18 cellular contexts compared by ENCODE assay signal in the genomic region with DNA sequence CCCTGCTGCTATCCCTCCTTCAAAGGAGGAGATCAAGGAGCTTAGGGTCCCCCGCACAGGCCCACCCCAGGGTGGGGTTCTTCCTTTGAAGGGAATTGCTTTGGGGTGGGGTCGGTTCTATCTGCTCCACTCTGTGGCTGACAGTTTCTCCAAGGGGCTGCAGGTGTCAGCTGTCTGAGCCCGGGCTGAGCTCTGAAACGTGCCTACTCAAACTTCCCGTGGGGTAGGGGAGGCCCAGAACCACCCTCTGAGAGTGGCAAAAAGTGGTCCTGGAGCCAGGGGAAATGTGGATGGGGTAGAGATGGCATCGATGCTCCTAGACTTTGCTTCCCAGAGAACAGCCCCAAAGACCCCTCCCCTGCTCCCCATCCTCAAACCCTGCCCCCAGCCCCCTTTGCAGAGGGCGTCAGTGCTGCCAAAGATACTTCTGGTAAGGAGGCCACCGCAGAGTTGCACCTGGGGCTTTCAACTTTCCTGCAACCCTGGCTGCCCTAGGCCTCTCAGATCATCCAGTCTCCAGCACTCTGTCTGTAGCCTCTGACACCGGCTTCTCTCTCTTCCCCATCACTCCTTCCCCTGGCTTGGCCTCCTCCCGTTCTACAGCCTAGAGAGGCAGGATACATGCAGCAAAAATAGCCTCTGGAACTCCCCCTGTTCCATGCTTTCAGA. TPM values are rescaled to one million over a fixed set of nuclear protein-coding genes. Genes with fewer than 3 reads are reported as not detected.
DNase-seq lines count a peak whose midpoint lies in the region; ATAC-seq and TF ChIP-seq lines count a peak whose summit lies in the region.
"Had no signal": no experiment of that assay in that cellular context is flagged by ENCODE, and none has a peak within 500 bp of the region (broad histone marks: within the 10 kb centered on the region; RNA-seq: fewer than 3 reads in every experiment).

No MANE protein-coding gene starts in this region.

- no peak for TF ChIP-seq POLR2A in uterus (IDR thresholded peaks at IDR 0.05)

- H3K36me3 Mint-ChIP-seq in activated naive CD4-positive, alpha-beta T cell treated with anti-CD3 and anti-CD28 coated beads for 36 hours (ENCODE audit: low read depth) = peaks cover 2% of the 10 kb centered on the region
- H3K36me3 Mint-ChIP-seq in activated naive CD4-positive, alpha-beta T cell treated with anti-CD3 and anti-CD28 coated beads, Interleukin-2, amount 10 ng/mL, durations not matched to agents 7 days and 5 days = no peaks in the 10 kb centered on the region
- peaks cover 8% of the 10 kb centered on the region for H3K36me3 Mint-ChIP-seq in activated T-helper 2 cell treated with anti-CD3 and anti-CD28 coated beads, Interferon-gamma antibody, Interleukin-2, Interleukin-4, amounts not matched to agents 10 μg/mL and 5 μg/mL and 100 μg/mL, durations not matched to agents 14 hours and 24 hours and 36 hours (ENCODE audit: low read depth)
- peaks cover 20% of the 10 kb centered on the region for H3K36me3 Mint-ChIP-seq in stimulated activated effector memory CD8-positive, alpha-beta T cell treated with anti-CD3 and anti-CD28 coated beads, Interleukin-12 subunit alpha, Interleukin-12 subunit beta, amount 100 ng/mL, for 72 hours

- H3K4me3 Mint-ChIP-seq in activated naive CD4-positive, alpha-beta T cell treated with anti-CD3 and anti-CD28 coated beads for 36 hours = no peak overlapping the region
- H3K4me3 Mint-ChIP-seq in activated naive CD4-positive, alpha-beta T cell treated with anti-CD3 and anti-CD28 coated beads, Interleukin-2, amount 10 ng/mL, durations not matched to agents 7 days and 5 days = no peak overlapping the region
- H3K4me3 Mint-ChIP-seq in activated T-helper 2 cell treated with anti-CD3 and anti-CD28 coated beads, Interferon-gamma antibody, Interleukin-2, Interleukin-4, amounts not matched to agents 10 μg/mL and 5 μg/mL and 100 μg/mL, durations not matched to agents 14 hours and 24 hours and 36 hours (ENCODE audit: low read depth) = peak overlapping the region; percentile 22
- H3K4me3 Mint-ChIP-seq in stimulated activated effector memory CD8-positive, alpha-beta T cell treated with anti-CD3 and anti-CD28 coated beads, Interleukin-12 subunit alpha, Interleukin-12 subunit beta, amount 100 ng/mL, for 72 hours = peak overlapping the region; percentile 14

- CTCF ChIA-PET in activated naive CD4-positive, alpha-beta T cell treated with anti-CD3 and anti-CD28 coated beads for 36 hours (lab: Charles Lee) = interaction anchor here (0.5 to 9.7 kb wide), 11 partner anchors 9 to 170 kb away, joined by 3 to 118 read pairs (median 6); partner anchors contain the start of genes MLF2 and SPSB2
- CTCF ChIA-PET in activated naive CD4-positive, alpha-beta T cell treated with anti-CD3 and anti-CD28 coated beads, Interleukin-2, amount 10 ng/mL, durations not matched to agents 7 days and 5 days (lab: Charles Lee) = interaction anchor here (0.8 to 9.6 kb wide), 11 partner anchors 8 to 163 kb away, joined by 3 to 63 read pairs (median 4); partner anchors contain the start of genes MLF2 and PTMS

- peak overlapping the region; percentile 29 for H3K4me3 ChIP-seq in Jurkat, Clone E6-1 (ENCODE audit: low read length)
- H3K4me3 ChIP-seq in uterus = no peak overlapping the region
- H3K4me3 ChIP-seq: breast epithelium, upper lobe of right lung had no signal

- no peak for TF ChIP-seq CTCF in uterus (IDR thresholded peaks at IDR 0.05)

- H3K27ac ChIP-seq in uterus = no peak overlapping the region
- H3K27ac ChIP-seq: breast epithelium, C4-2B, upper lobe of right lung, WERI-Rb-1 had no signal

- peaks cover 86% of the 10 kb centered on the region for H3K4me1 Mint-ChIP-seq in activated naive CD4-positive, alpha-beta T cell treated with anti-CD3 and anti-CD28 coated beads for 36 hours (ENCODE audit: low read depth)
- H3K4me1 Mint-ChIP-seq in activated naive CD4-positive, alpha-beta T cell treated with anti-CD3 and anti-CD28 coated beads, Interleukin-2, amount 10 ng/mL, durations not matched to agents 7 days and 5 days = peaks cover 79% of the 10 kb centered on the region
- H3K4me1 Mint-ChIP-seq in activated T-helper 2 cell treated with anti-CD3 and anti-CD28 coated beads, Interferon-gamma antibody, Interleukin-2, Interleukin-4, amounts not matched to agents 10 μg/mL and 5 μg/mL and 100 μg/mL, durations not matched to agents 14 hours and 24 hours and 36 hours (ENCODE audit: low read depth) = peaks cover 71% of the 10 kb centered on the region
- H3K4me1 Mint-ChIP-seq in stimulated activated effector memory CD8-positive, alpha-beta T cell treated with anti-CD3 and anti-CD28 coated beads, Interleukin-12 subunit alpha, Interleukin-12 subunit beta, amount 100 ng/mL, for 72 hours = peaks cover 55% of the 10 kb centered on the region

- ATAC-seq in stimulated activated effector memory CD8-positive, alpha-beta T cell treated with anti-CD3 and anti-CD28 coated beads, Interleukin-12 subunit alpha, Interleukin-12 subunit beta, amount 100 ng/mL, for 72 hours = no peak
- no peak for ATAC-seq in HG03095 (IDR thresholded peaks at IDR 0.05; ENCODE audit: unreplicated experiment)
- ATAC-seq: upper lobe of right lung had no signal

- H3K36me3 ChIP-seq in uterus = no peaks in the 10 kb centered on the region
- H3K36me3 ChIP-seq: breast epithelium, upper lobe of right lung had no signal

- H3K27ac Mint-ChIP-seq in activated naive CD4-positive, alpha-beta T cell treated with anti-CD3 and anti-CD28 coated beads for 36 hours = peak overlapping the region; percentile 54
- H3K27ac Mint-ChIP-seq in activated naive CD4-positive, alpha-beta T cell treated with anti-CD3 and anti-CD28 coated beads, Interleukin-2, amount 10 ng/mL, durations not matched to agents 7 days and 5 days = no peak overlapping the region
- H3K27ac Mint-ChIP-seq in activated T-helper 2 cell treated with anti-CD3 and anti-CD28 coated beads, Interferon-gamma antibody, Interleukin-2, Interleukin-4, amounts not matched to agents 10 μg/mL and 5 μg/mL and 100 μg/mL, durations not matched to agents 14 hours and 24 hours and 36 hours = peak overlapping the region; percentile 34
- H3K27ac Mint-ChIP-seq in stimulated activated effector memory CD8-positive, alpha-beta T cell treated with anti-CD3 and anti-CD28 coated beads, Interleukin-12 subunit alpha, Interleukin-12 subunit beta, amount 100 ng/mL, for 72 hours = peak overlapping the region; percentile 27

- peak; percentile 52 for DNase-seq in activated naive CD4-positive, alpha-beta T cell treated with anti-CD3 and anti-CD28 coated beads for 36 hours
- DNase-seq in activated naive CD4-positive, alpha-beta T cell treated with anti-CD3 and anti-CD28 coated beads, Interleukin-2, amount 10 ng/mL, durations not matched to agents 7 days and 5 days = no peak
- peak; percentile 86 for DNase-seq in Jurkat, Clone E6-1 (ENCODE audit: low read depth, low spot score)
- no peak for DNase-seq in activated T-helper 2 cell treated with anti-CD3 and anti-CD28 coated beads, Interferon-gamma antibody, Interleukin-2, Interleukin-4, amounts not matched to agents 10 μg/mL and 5 μg/mL and 100 μg/mL, durations not matched to agents 14 hours and 24 hours and 36 hours (ENCODE audit: low spot score)
- no peak for DNase-seq in stimulated activated effector memory CD8-positive, alpha-beta T cell treated with anti-CD3 and anti-CD28 coated beads, Interleukin-12 subunit alpha, Interleukin-12 subunit beta, amount 100 ng/mL, for 72 hours (ENCODE audit: low spot score in 2 of 2)
- DNase-seq in uterus = no peak
- DNase-seq: cortex of kidney; NCI-H146; NCI-H524; retina; stimulated activated CD4-positive, alpha-beta T cell treated with anti-CD3 and anti-CD28 coated beads, Interleukin-12 subunit alpha, Interleukin-12 subunit beta, amount 100 ng/mL, for 4 hours; upper lobe of right lung; WERI-Rb-1 had no signal

- H3K9me3 ChIP-seq in uterus = no peaks in the 10 kb centered on the region
- H3K9me3 ChIP-seq: breast epithelium, upper lobe of right lung had no signal

- H3K9me3 Mint-ChIP-seq in activated naive CD4-positive, alpha-beta T cell treated with anti-CD3 and anti-CD28 coated beads for 36 hours = no peaks in the 10 kb centered on the region
- no peaks in the 10 kb centered on the region for H3K9me3 Mint-ChIP-seq in activated naive CD4-positive, alpha-beta T cell treated with anti-CD3 and anti-CD28 coated beads, Interleukin-2, amount 10 ng/mL, durations not matched to agents 7 days and 5 days
- H3K9me3 Mint-ChIP-seq in activated T-helper 2 cell treated with anti-CD3 and anti-CD28 coated beads, Interferon-gamma antibody, Interleukin-2, Interleukin-4, amounts not matched to agents 10 μg/mL and 5 μg/mL and 100 μg/mL, durations not matched to agents 14 hours and 24 hours and 36 hours = no peaks in the 10 kb centered on the region
- no peaks in the 10 kb centered on the region for H3K9me3 Mint-ChIP-seq in stimulated activated effector memory CD8-positive, alpha-beta T cell treated with anti-CD3 and anti-CD28 coated beads, Interleukin-12 subunit alpha, Interleukin-12 subunit beta, amount 100 ng/mL, for 72 hours

- no peaks in the 10 kb centered on the region for H3K27me3 Mint-ChIP-seq in activated naive CD4-positive, alpha-beta T cell treated with anti-CD3 and anti-CD28 coated beads for 36 hours (ENCODE audit: low read depth)
- H3K27me3 Mint-ChIP-seq in activated naive CD4-positive, alpha-beta T cell treated with anti-CD3 and anti-CD28 coated beads, Interleukin-2, amount 10 ng/mL, durations not matched to agents 7 days and 5 days = peaks cover 10% of the 10 kb centered on the region
- no peaks in the 10 kb centered on the region for H3K27me3 Mint-ChIP-seq in activated T-helper 2 cell treated with anti-CD3 and anti-CD28 coated beads, Interferon-gamma antibody, Interleukin-2, Interleukin-4, amounts not matched to agents 10 μg/mL and 5 μg/mL and 100 μg/mL, durations not matched to agents 14 hours and 24 hours and 36 hours (ENCODE audit: low read depth)

- H3K4me1 ChIP-seq in uterus = no peaks in the 10 kb centered on the region
- H3K4me1 ChIP-seq: breast epithelium had no signal

- intact Hi-C loops in activated naive CD4-positive, alpha-beta T cell treated with anti-CD3 and anti-CD28 coated beads for 36 hours (cut with micrococcal nuclease) = no loop called here
- intact Hi-C loops in activated T-helper 2 cell treated with anti-CD3 and anti-CD28 coated beads, Interferon-gamma antibody, Interleukin-2, Interleukin-4, amounts not matched to agents 10 μg/mL and 5 μg/mL and 100 μg/mL, durations not matched to agents 14 hours and 24 hours and 36 hours (cut with micrococcal nuclease) = loop anchor here (5.0 kb wide), 1 partner anchor 176 kb away; the partner anchor contains the start of gene CHD4
- intact Hi-C loops in uterus (cut with DNase I; ENCODE audit: low total_unique reads) = no loop called here

- H3K27me3 ChIP-seq in uterus = no peaks in the 10 kb centered on the region
- H3K27me3 ChIP-seq: breast epithelium, upper lobe of right lung had no signal

RNA-seq across cellular contexts. Expression of gene CD4, which starts 6.3 kb away (rescaled TPM):
- 100 to 1,000 TPM; 155 to 161 TPM for total RNA-seq in activated naive CD4-positive, alpha-beta T cell treated with anti-CD3 and anti-CD28 coated beads for 36 hours
- not detected for polyA plus RNA-seq in Jurkat, Clone E6-1 (2012; ENCODE audit: insufficient read depth, insufficient read length)
- 354 and 368 TPM in 2 replicates for total RNA-seq in activated T-helper 2 cell treated with anti-CD3 and anti-CD28 coated beads, Interferon-gamma antibody, Interleukin-2, Interleukin-4, amounts not matched to agents 10 μg/mL and 5 μg/mL and 100 μg/mL, durations not matched to agents 14 hours and 24 hours and 36 hours
- total RNA-seq in uterus = 10 to 100 TPM in 2 of 4 donors, 1 to 10 TPM in 2; 1.0 to 24.3 (median 10.4) TPM
- total RNA-seq: lung microvascular endothelial cell had no signal

RNA-seq across cellular contexts. Expression of gene LAG3, which starts 10.7 kb away (rescaled TPM):
- total RNA-seq in activated naive CD4-positive, alpha-beta T cell treated with anti-CD3 and anti-CD28 coated beads for 36 hours = 10 to 100 TPM; 22.8 to 25.1 TPM
- 1.5 TPM for polyA plus RNA-seq in Jurkat, Clone E6-1 (2012; ENCODE audit: insufficient read depth, insufficient read length)
- total RNA-seq in activated T-helper 2 cell treated with anti-CD3 and anti-CD28 coated beads, Interferon-gamma antibody, Interleukin-2, Interleukin-4, amounts not matched to agents 10 μg/mL and 5 μg/mL and 100 μg/mL, durations not matched to agents 14 hours and 24 hours and 36 hours = 215 and 223 TPM in 2 replicates
- 10 to 100 TPM in 1 of 4 donors, 1 to 10 TPM in 2, under 1 TPM in 1; 0.41 to 14.6 (median 4.0) TPM for total RNA-seq in uterus
- total RNA-seq: SK-MEL-5 had no signal

RNA-seq across cellular contexts. Expression of gene PTMS, which starts 16.9 kb away (rescaled TPM):
- 10 to 100 TPM; 35.1 to 44.2 TPM for total RNA-seq in activated naive CD4-positive, alpha-beta T cell treated with anti-CD3 and anti-CD28 coated beads for 36 hours
- 82.4 TPM for polyA plus RNA-seq in Jurkat, Clone E6-1 (2012; ENCODE audit: insufficient read depth, insufficient read length)
- total RNA-seq in activated T-helper 2 cell treated with anti-CD3 and anti-CD28 coated beads, Interferon-gamma antibody, Interleukin-2, Interleukin-4, amounts not matched to agents 10 μg/mL and 5 μg/mL and 100 μg/mL, durations not matched to agents 14 hours and 24 hours and 36 hours = 235 and 262 TPM in 2 replicates
- 100 to 1,000 TPM; 105 to 853 (median 140) TPM for total RNA-seq in uterus

RNA-seq across cellular contexts. Expression of gene MLF2, which starts 30.1 kb away (rescaled TPM):
- total RNA-seq in activated naive CD4-positive, alpha-beta T cell treated with anti-CD3 and anti-CD28 coated beads for 36 hours = 100 to 1,000 TPM; 140 to 143 TPM
- polyA plus RNA-seq in Jurkat, Clone E6-1 (2012; ENCODE audit: insufficient read depth, insufficient read length) = 174 TPM
- 162 and 172 TPM in 2 replicates for total RNA-seq in activated T-helper 2 cell treated with anti-CD3 and anti-CD28 coated beads, Interferon-gamma antibody, Interleukin-2, Interleukin-4, amounts not matched to agents 10 μg/mL and 5 μg/mL and 100 μg/mL, durations not matched to agents 14 hours and 24 hours and 36 hours
- 100 to 1,000 TPM; 124 to 408 (median 147) TPM for total RNA-seq in uterus

RNA-seq across cellular contexts. Expression of gene GPR162, which starts 38.6 kb away (rescaled TPM):
- total RNA-seq in activated naive CD4-positive, alpha-beta T cell treated with anti-CD3 and anti-CD28 coated beads for 36 hours = under 1 TPM in 1 of 2 experiments, not detected in 1; 0.24 TPM
- polyA plus RNA-seq in Jurkat, Clone E6-1 (2012; ENCODE audit: insufficient read depth, insufficient read length) = 3.3 TPM
- total RNA-seq in activated T-helper 2 cell treated with anti-CD3 and anti-CD28 coated beads, Interferon-gamma antibody, Interleukin-2, Interleukin-4, amounts not matched to agents 10 μg/mL and 5 μg/mL and 100 μg/mL, durations not matched to agents 14 hours and 24 hours and 36 hours = 0.11 and 0.30 TPM in 2 replicates
- 10 to 100 TPM in 1 of 4 donors, 1 to 10 TPM in 2, under 1 TPM in 1; 0.29 to 23.1 (median 3.4) TPM for total RNA-seq in uterus

Comparison
In these comparisons a context has a peak if more than half of its experiments do, and no peak if none do; other contexts are left out.
1. DNase-seq: peak in activated naive CD4-positive, alpha-beta T cell treated with anti-CD3 and anti-CD28 coated beads for 36 hours (single experiment) and Jurkat, Clone E6-1 (single experiment); none in activated naive CD4-positive, alpha-beta T cell treated with anti-CD3 and anti-CD28 coated beads, Interleukin-2, amount 10 ng/mL, durations not matched to agents 7 days and 5 days (single experiment), activated T-helper 2 cell treated with anti-CD3 and anti-CD28 coated beads, Interferon-gamma antibody, Interleukin-2, Interleukin-4, amounts not matched to agents 10 μg/mL and 5 μg/mL and 100 μg/mL, durations not matched to agents 14 hours and 24 hours and 36 hours (single experiment), stimulated activated effector memory CD8-positive, alpha-beta T cell treated with anti-CD3 and anti-CD28 coated beads, Interleukin-12 subunit alpha, Interleukin-12 subunit beta, amount 100 ng/mL, for 72 hours (0 of 2) and uterus (0 of 2).
2. H3K4me3 Mint-ChIP-seq: peak in activated T-helper 2 cell treated with anti-CD3 and anti-CD28 coated beads, Interferon-gamma antibody, Interleukin-2, Interleukin-4, amounts not matched to agents 10 μg/mL and 5 μg/mL and 100 μg/mL, durations not matched to agents 14 hours and 24 hours and 36 hours (single experiment) and stimulated activated effector memory CD8-positive, alpha-beta T cell treated with anti-CD3 and anti-CD28 coated beads, Interleukin-12 subunit alpha, Interleukin-12 subunit beta, amount 100 ng/mL, for 72 hours (single experiment); none in activated naive CD4-positive, alpha-beta T cell treated with anti-CD3 and anti-CD28 coated beads for 36 hours (single experiment) and activated naive CD4-positive, alpha-beta T cell treated with anti-CD3 and anti-CD28 coated beads, Interleukin-2, amount 10 ng/mL, durations not matched to agents 7 days and 5 days (single experiment).
3. RNA of gene CD4, which starts 6.3 kb away (total RNA-seq): 354 to 368 TPM in activated T-helper 2 cell treated with anti-CD3 and anti-CD28 coated beads, Interferon-gamma antibody, Interleukin-2, Interleukin-4, amounts not matched to agents 10 μg/mL and 5 μg/mL and 100 μg/mL, durations not matched to agents 14 hours and 24 hours and 36 hours and 155 to 161 TPM in activated naive CD4-positive, alpha-beta T cell treated with anti-CD3 and anti-CD28 coated beads for 36 hours; 1.0 to 24.3 TPM in uterus; every median in the first group is over 4 times any median in the second.